ENCODE assay signal across 10 cellular contexts in genomic region chr16:74035816-74036215, GRCh38.
DNase-seq lines count a peak whose midpoint lies in the region; ATAC-seq and TF ChIP-seq lines count a peak whose summit lies in the region.
"Had no signal": no experiment of that assay in that cellular context is flagged by ENCODE, and none has a peak within 500 bp of the region (broad histone marks: within the 10 kb centered on the region; RNA-seq: fewer than 3 reads in every experiment).

No MANE protein-coding gene starts in this region.

- H3K27ac ChIP-seq in WERI-Rb-1 = no peak overlapping the region
- H3K27ac ChIP-seq: BLaER1, neutrophil had no signal

- DNase-seq in NCI-H2107 treated with DMSO at 0.1 percent for 48 hours (lab: John Stamatoyannopoulos, UW; ENCODE audit: unreplicated experiment) (peak; percentile 19), NCI-H2107 (lab: John Stamatoyannopoulos, UW) (no peak), WERI-Rb-1 (peak; percentile 11), neural crest cell (ENCODE audit: low read depth, low spot score) (no peak), dermis blood vessel endothelial cell (no peak)
- DNase-seq in Jurkat, Clone E6-1 (ENCODE audit: low read depth, low spot score) = peak; percentile 39
- DNase-seq in stimulated activated CD4-positive, alpha-beta T cell treated with anti-CD3 and anti-CD28 coated beads, Interleukin-2, amount 100 ng/mL, for 48 hours = no peak

- H3K9me3 Mint-ChIP-seq in neural crest cell = no peaks in the 10 kb centered on the region

- no peaks in the 10 kb centered on the region for H3K9me3 ChIP-seq in WERI-Rb-1 (ENCODE audit: severe bottlenecking)
- H3K9me3 ChIP-seq: BLaER1, neutrophil had no signal

- H3K27me3 Mint-ChIP-seq in neural crest cell (ENCODE audit: low read depth) = peaks cover 3% of the 10 kb centered on the region

- no peak overlapping the region for H3K4me3 ChIP-seq in Jurkat, Clone E6-1 (ENCODE audit: low read length)
- no peak overlapping the region for H3K4me3 ChIP-seq in WERI-Rb-1 (ENCODE audit: low read depth, low read length)
- H3K4me3 ChIP-seq: BLaER1 had no signal

- peaks cover 41% of the 10 kb centered on the region for H3K4me1 Mint-ChIP-seq in neural crest cell

- no peak overlapping the region for H3K27ac Mint-ChIP-seq in neural crest cell (ENCODE audit: unreplicated experiment)

- peaks cover 10% of the 10 kb centered on the region for H3K27me3 ChIP-seq in WERI-Rb-1 (ENCODE audit: insufficient read depth, low read depth, severe bottlenecking)
- H3K27me3 ChIP-seq: BLaER1 had no signal

- no peaks in the 10 kb centered on the region for H3K36me3 ChIP-seq in WERI-Rb-1
- H3K36me3 ChIP-seq: BLaER1, neutrophil had no signal

- no peak for ATAC-seq in HG03108 (IDR thresholded peaks at IDR 0.05; ENCODE audit: unreplicated experiment)

- no peak overlapping the region for H3K4me3 Mint-ChIP-seq in neural crest cell

- TF ChIP-seq CTCF in WERI-Rb-1 (IDR thresholded peaks at IDR 0.05; ENCODE audit: low read depth, low read length) (peak; percentile 52), neural crest cell (conservative IDR thresholded peaks at IDR 0.05) (peak; percentile 61)

- no peaks in the 10 kb centered on the region for H3K36me3 Mint-ChIP-seq in neural crest cell (ENCODE audit: low read depth)

Comparison
In these comparisons a context has a peak if more than half of its experiments do, and no peak if none do; other contexts are left out.
1. DNase-seq: peak in NCI-H2107 treated with DMSO at 0.1 percent for 48 hours (single experiment), Jurkat, Clone E6-1 (single experiment) and WERI-Rb-1 (single experiment); none in NCI-H2107 (single experiment), neural crest cell (single experiment), dermis blood vessel endothelial cell (single experiment) and stimulated activated CD4-positive, alpha-beta T cell treated with anti-CD3 and anti-CD28 coated beads, Interleukin-2, amount 100 ng/mL, for 48 hours (0 of 2).